ENCODE assay signal across 10 cellular contexts in genomic region chr1:64967381-64967780, GRCh38. TPM values are rescaled to one million over a fixed set of nuclear protein-coding genes. Genes with fewer than 3 reads are reported as not detected.
A peak's percentile ranks its signal among the peaks of the same experiment; 100 is the strongest.
DNase-seq lines count a peak whose midpoint lies in the region; ATAC-seq and TF ChIP-seq lines count a peak whose summit lies in the region.
"Had no signal": no experiment of that assay in that cellular context is flagged by ENCODE, and none has a peak within 500 bp of the region (broad histone marks: within the 10 kb centered on the region; RNA-seq: fewer than 3 reads in every experiment).

No MANE protein-coding gene starts in this region.

- no peaks in the 10 kb centered on the region for H3K27me3 ChIP-seq in left ventricle myocardium inferior (ENCODE audit: low read depth)
- H3K27me3 ChIP-seq in right atrium auricular region: no peaks in the 10 kb centered on the region
- no peaks in the 10 kb centered on the region for H3K27me3 ChIP-seq in adipocyte (replicated peaks; ENCODE audit: control insufficient read depth, insufficient read depth, low read length)
- H3K27me3 ChIP-seq in upper lobe of right lung: no peaks in the 10 kb centered on the region
- H3K27me3 ChIP-seq: right lobe of liver, suprapubic skin had no signal

- H3K4me1 ChIP-seq in left ventricle myocardium inferior: peaks cover 43% of the 10 kb centered on the region
- H3K4me1 ChIP-seq in right atrium auricular region: peaks cover 0 to 14% of the 10 kb centered on the region in 2 donors
- H3K4me1 ChIP-seq in adipocyte (ENCODE audit: control insufficient read depth, insufficient read depth, low read length): peaks cover 19% of the 10 kb centered on the region
- peaks cover 25% of the 10 kb centered on the region for H3K4me1 ChIP-seq in upper lobe of right lung

- H3K4me1 Mint-ChIP-seq in memory B cell: peaks cover 30% of the 10 kb centered on the region

- intact Hi-C loops in left ventricle myocardium inferior (cut with micrococcal nuclease) (no loop called here), upper lobe of right lung (cut with DNase I) (loop anchor here (10.0 kb wide), 1 partner anchor 97 kb away; no protein-coding TSS in a partner anchor)

- no peaks in the 10 kb centered on the region for H3K36me3 Mint-ChIP-seq in memory B cell

- peak overlapping the region; percentile 98 for H3K27ac ChIP-seq in left ventricle myocardium inferior (replicated peaks)
- H3K27ac ChIP-seq in right atrium auricular region: peak overlapping the region in 1 of 2 donors; percentile 99
- no peak overlapping the region for H3K27ac ChIP-seq in upper lobe of right lung

- DNase-seq in left ventricle myocardium inferior: no peak
- no peak for DNase-seq in right atrium auricular region (ENCODE audit: low spot score)
- DNase-seq in adipocyte (ENCODE audit: low read depth): no peak
- no peak for DNase-seq in memory B cell (ENCODE audit: low spot score in 2 of 2)
- DNase-seq in activated effector memory CD4-positive, alpha-beta T cell treated with Interleukin-2 at 50 U/mL for 16 hours: no peak
- no peak for DNase-seq in upper lobe of right lung
- DNase-seq: right lobe of liver had no signal

- H3K4me3 ChIP-seq in left ventricle myocardium inferior (peak overlapping the region; percentile 82), right atrium auricular region (no peak overlapping the region), adipocyte (ENCODE audit: low read length) (peak overlapping the region; percentile 86), upper lobe of right lung (no peak overlapping the region)

- H3K27ac Mint-ChIP-seq in memory B cell: peak overlapping the region; percentile 96

- peak overlapping the region; percentile 88 for H3K9ac ChIP-seq in adipocyte (ENCODE audit: low read length)

- H3K36me3 ChIP-seq in left ventricle myocardium inferior (no peaks in the 10 kb centered on the region), right atrium auricular region (no peaks in the 10 kb centered on the region), adipocyte (ENCODE audit: control insufficient read depth, insufficient read depth, low read length, severe bottlenecking) (no peaks in the 10 kb centered on the region), upper lobe of right lung (no peaks in the 10 kb centered on the region)
- H3K36me3 ChIP-seq: right lobe of liver, suprapubic skin had no signal

- no peaks in the 10 kb centered on the region for H3K9me3 Mint-ChIP-seq in memory B cell

- H3K9me3 ChIP-seq in left ventricle myocardium inferior (replicated peaks) (no peaks in the 10 kb centered on the region), right atrium auricular region (no peaks in the 10 kb centered on the region), adipocyte (ENCODE audit: control insufficient read depth, low read length) (no peaks in the 10 kb centered on the region), upper lobe of right lung (no peaks in the 10 kb centered on the region)
- H3K9me3 ChIP-seq: right lobe of liver, suprapubic skin had no signal

- H3K27me3 Mint-ChIP-seq in memory B cell: no peaks in the 10 kb centered on the region

- ATAC-seq in memory B cell (ENCODE audit: low read depth) (no peak), GM18907 (IDR thresholded peaks at IDR 0.05; ENCODE audit: unreplicated experiment) (no peak), HG02852 (IDR thresholded peaks at IDR 0.05; ENCODE audit: unreplicated experiment) (no peak), upper lobe of right lung (no peak)

- peak overlapping the region; percentile 86 for H3K4me3 Mint-ChIP-seq in memory B cell

- TF ChIP-seq CTCF in left ventricle myocardium inferior (IDR thresholded peaks at IDR 0.05; ENCODE audit: borderline replicate concordance): peak; percentile 8
- TF ChIP-seq CTCF in right atrium auricular region (IDR thresholded peaks at IDR 0.05): no peak
- no peak for TF ChIP-seq CTCF in upper lobe of right lung (IDR thresholded peaks at IDR 0.05)

RNA-seq across cellular contexts. Expression of gene JAK1, which starts 1.0 kb away (rescaled TPM):
- 106 TPM for total RNA-seq in left ventricle myocardium inferior
- total RNA-seq in right atrium auricular region: 100 to 1,000 TPM in 1 of 2 donors, 10 to 100 TPM in 1; 90.3 to 122 TPM
- 152 TPM for total RNA-seq in upper lobe of right lung

Comparison
In these comparisons a context has a peak if more than half of its experiments do, and no peak if none do; other contexts are left out.
1. H3K4me3 ChIP-seq: peak in left ventricle myocardium inferior (single experiment) and adipocyte (single experiment); none in right atrium auricular region (0 of 2) and upper lobe of right lung (single experiment).